Comparison of ENCODE assay signal across 28 cellular contexts in the genomic region with DNA sequence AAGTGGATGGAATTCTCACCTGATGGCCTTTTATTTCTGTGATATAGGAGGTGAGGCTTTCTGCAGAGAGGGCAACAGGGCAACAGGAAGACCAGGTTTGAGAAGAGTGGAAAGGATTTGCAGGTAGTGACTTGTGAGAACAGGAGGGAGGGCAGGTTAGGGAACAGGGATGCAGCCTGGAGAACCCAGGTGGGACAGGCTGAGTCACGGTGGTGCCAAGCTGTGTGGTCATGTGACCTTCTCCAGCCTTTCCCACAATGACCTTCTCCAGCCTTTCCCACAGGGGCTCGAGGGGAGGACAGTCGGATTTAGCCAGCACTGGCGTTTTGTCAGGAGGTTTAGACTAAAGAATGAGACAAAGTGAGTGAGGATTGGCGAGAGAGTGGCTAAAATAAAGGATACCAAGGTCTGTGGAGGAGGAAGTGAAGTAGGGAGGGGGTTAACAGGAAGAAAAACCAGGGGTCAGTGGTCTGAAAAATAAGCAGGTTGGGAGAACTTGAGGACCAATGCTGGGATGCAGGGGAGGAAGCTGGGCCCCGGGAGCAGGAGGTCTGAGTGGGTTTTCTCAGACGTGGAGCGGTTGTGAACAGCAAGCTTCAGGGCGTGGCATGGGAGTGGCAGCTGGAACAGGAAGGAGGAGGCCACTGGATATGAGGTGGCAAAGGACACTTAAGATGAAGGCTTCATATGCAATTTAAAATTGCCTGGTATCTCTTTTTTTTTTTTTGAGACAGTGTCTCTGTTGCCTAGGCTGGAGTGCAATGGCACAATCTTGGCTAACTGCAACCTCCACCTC. TPM values are rescaled to one million over a fixed set of nuclear protein-coding genes. Genes with fewer than 3 reads are reported as not detected.
A peak's percentile ranks its signal among the peaks of the same experiment; 100 is the strongest.
DNase-seq lines count a peak whose midpoint lies in the region; ATAC-seq, FAIRE-seq and TF ChIP-seq lines count a peak whose summit lies in the region.
"Had no signal": no experiment of that assay in that cellular context is flagged by ENCODE, and none has a peak within 500 bp of the region (broad histone marks: within the 10 kb centered on the region; RNA-seq: fewer than 3 reads in every experiment).

No MANE protein-coding gene starts in this region.

- CTCF ChIA-PET in H1 (lab: Charles Lee; ENCODE audit: partially characterized antibody), result interaction anchor here (0.7 to 3.5 kb wide), 7 partner anchors 10 to 64 kb away, joined by 3 to 26 read pairs (median 3); no protein-coding TSS in a partner anchor

- no peak for TF ChIP-seq RAD21 in Ishikawa (IDR thresholded peaks at IDR 0.05; ENCODE audit: low read depth)
- TF ChIP-seq RAD21 in H1 (IDR thresholded peaks at IDR 0.05 in 1 of 2, conservative IDR thresholded peaks at IDR 0.05 in 1 of 2; ENCODE audit: low read depth in 2 of 2, low read length in 2 of 2), result no peak

- no peak overlapping the region for H3K56ac ChIP-seq in H1 (replicated peaks; ENCODE audit: insufficient read length, low read depth, low read length)

- H3K27me3 ChIP-seq in H1 (replicated peaks in 1 of 4; ENCODE audit: control insufficient read depth in 3 of 4, extremely low read depth in 1 of 4, insufficient read depth in 3 of 4, low read length in 3 of 4) (no peaks in the 10 kb centered on the region; a peak in 1 of 7 replicates), upper lobe of right lung (no peaks in the 10 kb centered on the region)
- H3K27me3 ChIP-seq: BE2C, brain microvascular endothelial cell had no signal

- no peak for TF ChIP-seq POLR2A in H1 (IDR thresholded peaks at IDR 0.05; ENCODE audit: control extremely low read depth in 1 of 2, low read depth in 2 of 2, low read length in 2 of 2)

- 68% methylated on average over 9 of the region's 9 CpGs; no CpG with 5 or more reads in 1 of the 2 experiments for WGBS in H1 (ENCODE audit: extremely low coverage in 1 of 2, insufficient coverage in 1 of 2, insufficient read length in 1 of 2, insufficient replicate concordance in 2 of 2, low coverage in 1 of 2, low lambda C conversion rate in 2 of 2, missing lambda C conversion rate in 1 of 2), 2 experiments

- no peaks in the 10 kb centered on the region for H3K79me1 ChIP-seq in H1 (ENCODE audit: low read depth, low read length)

- H2BK20ac ChIP-seq in H1 (ENCODE audit: low read length), result no peak overlapping the region

- no peak overlapping the region for H3K4me3 ChIP-seq in H1 (ENCODE audit: extremely low read depth in 1 of 4, insufficient read depth in 2 of 4, low read depth in 3 of 4, low read length in 4 of 4)
- H3K4me3 ChIP-seq in upper lobe of right lung, result no peak overlapping the region
- H3K4me3 ChIP-seq: heart right ventricle, lower lobe of right lung had no signal

- peak overlapping the region; percentile 63 for H2AFZ ChIP-seq in H1 (ENCODE audit: low read length)

- H2AK5ac ChIP-seq in H1 (ENCODE audit: low read depth, low read length), result 0 out of 2 replicates have a peak overlapping the region, but pooled peaks have one; percentile 24

- H3K9me3 ChIP-seq in H1 (ENCODE audit: insufficient read depth in 2 of 2, low read depth in 1 of 2, low read length in 1 of 2) (no peaks in the 10 kb centered on the region), upper lobe of right lung (no peaks in the 10 kb centered on the region)
- H3K9me3 ChIP-seq: BE2C, lower lobe of right lung had no signal

- H3K27ac ChIP-seq in H1 (ENCODE audit: low read depth, low read length), result no peak overlapping the region
- H3K27ac ChIP-seq in upper lobe of right lung, result no peak overlapping the region
- H3K27ac ChIP-seq: brain microvascular endothelial cell, heart right ventricle, lower lobe of right lung had no signal

- no peak overlapping the region for H3K14ac ChIP-seq in H1 (ENCODE audit: insufficient read length)

- H4K20me1 ChIP-seq in H1 (replicated peaks in 1 of 2; ENCODE audit: control insufficient read depth in 1 of 2, insufficient read depth in 2 of 2, low read length in 2 of 2), result no peaks in the 10 kb centered on the region

- no peak overlapping the region for H4K5ac ChIP-seq in H1 (ENCODE audit: insufficient read length, low read depth, low read length)

- ATAC-seq in left colon (peak; percentile 95), upper lobe of right lung (no peak), GM21381 (IDR thresholded peaks at IDR 0.05; ENCODE audit: unreplicated experiment) (no peak)
- ATAC-seq: heart right ventricle; HepG2; lower lobe of right lung; stimulated activated naive CD8-positive, alpha-beta T cell treated with anti-CD3 and anti-CD28 coated beads, Interleukin-15, Interleukin-2, amounts not matched to agents 100 U/mL and 50 U/mL, for 24 hours had no signal

- no peaks in the 10 kb centered on the region for H3K79me2 ChIP-seq in H1 (ENCODE audit: control insufficient read depth in 1 of 2, insufficient read depth in 2 of 2, low read length in 2 of 2)

- no peak overlapping the region for H2BK12ac ChIP-seq in H1 (ENCODE audit: low read depth, low read length)

- no peak overlapping the region for H3K18ac ChIP-seq in H1 (ENCODE audit: extremely low read depth, low read length)

- DNase-seq in A172 (ENCODE audit: low spot score) (peak; percentile 47), H1 (ENCODE audit: low read depth in 1 of 2, low spot score in 2 of 2) (no peak), left colon (peak; percentile 67 to 77), upper lobe of right lung (no peak), germinal center (ENCODE audit: low spot score) (no peak), SKM-1 (lab: John Stamatoyannopoulos, UW; ENCODE audit: unreplicated experiment) (no peak)
- DNase-seq: activated B cell treated with CpG ODN at 0.5 μM for 24 hours; activated CD4-positive, alpha-beta memory T cell treated with anti-CD3 and anti-CD28 coated beads for 36 hours; activated gamma-delta T cell; BE2C; brain microvascular endothelial cell; heart right ventricle; lower lobe of right lung; NCI-H1105 treated with DMSO at 0.1 percent for 48 hours; NCI-H2081; NCI-H510A treated with DMSO at 0.1 percent for 48 hours; NK-92 treated with Interleukin-12 subunit alpha and Interleukin-12 subunit beta, amount 100 ng/mL, for 24 hours; occipital lobe; retina; stimulated activated CD4-positive, alpha-beta T cell treated with anti-CD3 and anti-CD28 coated beads, Interleukin-4, amount 100 ng/mL, for 24 hours; stimulated activated naive CD8-positive, alpha-beta T cell treated with anti-CD3 and anti-CD28 coated beads, Interleukin-15, Interleukin-2, amounts not matched to agents 100 U/mL and 50 U/mL, for 24 hours; T-helper 2 cell had no signal

- H3K9ac ChIP-seq in H1 (replicated peaks in 1 of 4; ENCODE audit: extremely low read depth in 1 of 4, low read depth in 3 of 4, low read length in 3 of 4), result peak overlapping the region in 1 of 4 experiments; percentile 38; a peak in 1 of 7 replicates

- no peaks in the 10 kb centered on the region for H3K36me3 ChIP-seq in H1 (ENCODE audit: control insufficient read depth in 2 of 4, insufficient read depth in 4 of 4, low read length in 3 of 4)
- no peaks in the 10 kb centered on the region for H3K36me3 ChIP-seq in upper lobe of right lung
- H3K36me3 ChIP-seq: BE2C, brain microvascular endothelial cell, heart right ventricle, lower lobe of right lung had no signal

- no peaks in the 10 kb centered on the region; the same call in 1 of the 2 replicates for H3K23me2 ChIP-seq in H1 (ENCODE audit: low read depth, low read length)

- no peak overlapping the region for H2BK15ac ChIP-seq in H1 (ENCODE audit: low read length)

- intact Hi-C loops in left colon (cut with DNase I, micrococcal nuclease), result no loop called here
- intact Hi-C loops in upper lobe of right lung (cut with DNase I), result no loop called here

- H4K91ac ChIP-seq in H1 (replicated peaks; ENCODE audit: insufficient read length, low read length), result no peak overlapping the region

- H3K4me2 ChIP-seq in H1 (ENCODE audit: insufficient read depth in 1 of 2, low read depth in 2 of 2, low read length in 2 of 2), result no peak overlapping the region

- H2BK120ac ChIP-seq in H1 (replicated peaks; ENCODE audit: low read depth, low read length), result no peak overlapping the region

- POLR2A ChIA-PET in H1 (lab: Charles Lee; ENCODE audit: partially characterized antibody), result interaction anchor here (1.4 kb wide), 1 partner anchor 16 kb away, joined by 3 read pairs; no protein-coding TSS in a partner anchor

- no peak overlapping the region for H3K23ac ChIP-seq in H1 (ENCODE audit: insufficient read length)

- H3K4me1 ChIP-seq in H1 (replicated peaks in 1 of 4; ENCODE audit: control insufficient read depth in 3 of 4, insufficient read depth in 4 of 4, low read length in 3 of 4), result no peaks in the 10 kb centered on the region; a peak in 1 of 7 replicates
- H3K4me1 ChIP-seq in upper lobe of right lung, result no peaks in the 10 kb centered on the region
- H3K4me1 ChIP-seq: BE2C, lower lobe of right lung had no signal

- no peak for TF ChIP-seq CTCF in H1 (IDR thresholded peaks at IDR 0.05; ENCODE audit: control extremely low read depth in 1 of 3, insufficient read depth in 1 of 3, low read depth in 1 of 3, low read length in 3 of 3)
- no peak for TF ChIP-seq CTCF in upper lobe of right lung (IDR thresholded peaks at IDR 0.05)

- H3K4ac ChIP-seq in H1 (replicated peaks; ENCODE audit: insufficient read length, low read depth, low read length), result peak overlapping the region; percentile 50

- FAIRE-seq in H1 (lab: Jason Lieb, UNC), result no peak
- FAIRE-seq: endometrium, GM12892, HepG2, RCC 7860 had no signal

- TF ChIP-seq EP300 in Ishikawa (IDR thresholded peaks at IDR 0.05; ENCODE audit: borderline replicate concordance) (no peak), H1 (IDR thresholded peaks at IDR 0.05; ENCODE audit: borderline replicate concordance in 1 of 2, low read depth in 2 of 2, low read length in 2 of 2) (no peak)

- no peak overlapping the region for H2BK5ac ChIP-seq in H1 (ENCODE audit: low read depth, low read length)

- peak overlapping the region; percentile 91 for H4K8ac ChIP-seq in H1 (ENCODE audit: extremely low read depth, insufficient read depth, low read length)

RNA-seq across cellular contexts. Expression of a gene that starts 37.7 kb away (rescaled TPM):
- total RNA-seq in A172 (2014; rRNA removed; shearing (Covaris generic)), result 0.17 TPM in 2 replicates
- total RNA-seq in H1 (2021; fragmentation: NEBNext Ultra II Directional; extraction: Animal tissue kit (Norgen Biotek cat#: 25700)), result 0.13 and 0.21 TPM in 2 replicates
- 0.18 and 0.25 TPM in 2 replicates for polyA plus RNA-seq in H1 (2011; rRNA removed)
- 0.27 TPM for polyA plus RNA-seq in H1 (2011; cell fraction: cytosol; rRNA removed)
- polyA plus RNA-seq in H1 (2011; cell fraction: nucleus; rRNA removed), result 0.86 TPM
- 0.04 to 0.18 TPM (median 0.11 TPM) in 4 replicates for polyA plus RNA-seq in H1 (2012, experiment 1 of 2)
- 0.13 TPM for polyA plus RNA-seq in H1 (2012, experiment 2 of 2)
- polyA plus RNA-seq in H1 (2013, experiment 1 of 2), result 0.12 TPM
- 0.06 TPM for polyA plus RNA-seq in H1 (2013, experiment 2 of 2)
- 0.32 and 0.50 TPM in 2 replicates for polyA minus RNA-seq in H1 (2011; rRNA and poly(A)+ RNA removed)
- polyA minus RNA-seq in H1 (2011; cell fraction: cytosol; rRNA and poly(A)+ RNA removed), result 0.44 TPM
- polyA minus RNA-seq in H1 (2011; cell fraction: nucleus; rRNA and poly(A)+ RNA removed), result 0.50 TPM
- under 1 TPM; 0.22 to 0.61 TPM for total RNA-seq in left colon
- total RNA-seq in upper lobe of right lung, result 0.58 TPM
- total RNA-seq: activated B cell treated with CpG ODN at 0.5 μM for 24 hours; activated CD4-positive, alpha-beta memory T cell treated with anti-CD3 and anti-CD28 coated beads for 36 hours; HepG2 had no signal
- polyA plus RNA-seq: HepG2 had no signal

RNA-seq across cellular contexts. Expression of a gene that starts 50.3 kb away (rescaled TPM):
- 7.6 and 11.3 TPM in 2 replicates for total RNA-seq in A172 (2014; rRNA removed; shearing (Covaris generic))
- 15.0 and 16.0 TPM in 2 replicates for total RNA-seq in H1 (2021; fragmentation: NEBNext Ultra II Directional; extraction: Animal tissue kit (Norgen Biotek cat#: 25700))
- 27.1 and 27.3 TPM in 2 replicates for polyA plus RNA-seq in H1 (2011; rRNA removed)
- 19.9 TPM for polyA plus RNA-seq in H1 (2011; cell fraction: cytosol; rRNA removed)
- polyA plus RNA-seq in H1 (2011; cell fraction: nucleus; rRNA removed), result 40.5 TPM
- polyA plus RNA-seq in H1 (2012, experiment 1 of 2), result 15.2 to 17.2 TPM (median 16.3 TPM) in 4 replicates
- polyA plus RNA-seq in H1 (2012, experiment 2 of 2), result 20.2 TPM
- polyA plus RNA-seq in H1 (2013, experiment 1 of 2), result 18.0 TPM
- 18.9 TPM for polyA plus RNA-seq in H1 (2013, experiment 2 of 2)
- 14.9 and 18.5 TPM in 2 replicates for polyA minus RNA-seq in H1 (2011; rRNA and poly(A)+ RNA removed)
- polyA minus RNA-seq in H1 (2011; cell fraction: cytosol; rRNA and poly(A)+ RNA removed), result 8.7 TPM
- polyA minus RNA-seq in H1 (2011; cell fraction: nucleus; rRNA and poly(A)+ RNA removed), result 9.7 TPM
- under 1 TPM; 0.25 to 0.34 TPM for total RNA-seq in left colon
- total RNA-seq in upper lobe of right lung, result 0.32 TPM
- total RNA-seq: activated B cell treated with CpG ODN at 0.5 μM for 24 hours; activated CD4-positive, alpha-beta memory T cell treated with anti-CD3 and anti-CD28 coated beads for 36 hours had no signal

Comparison
In these comparisons a context has a peak if more than half of its experiments do, and no peak if none do; other contexts are left out.
1. DNase-seq: peak in A172 (single experiment) and left colon (2 of 2); none in H1 (0 of 2), upper lobe of right lung (single experiment), germinal center (single experiment) and SKM-1 (single experiment).